ENCODE assay signal across 8 cellular contexts in the genomic region with DNA sequence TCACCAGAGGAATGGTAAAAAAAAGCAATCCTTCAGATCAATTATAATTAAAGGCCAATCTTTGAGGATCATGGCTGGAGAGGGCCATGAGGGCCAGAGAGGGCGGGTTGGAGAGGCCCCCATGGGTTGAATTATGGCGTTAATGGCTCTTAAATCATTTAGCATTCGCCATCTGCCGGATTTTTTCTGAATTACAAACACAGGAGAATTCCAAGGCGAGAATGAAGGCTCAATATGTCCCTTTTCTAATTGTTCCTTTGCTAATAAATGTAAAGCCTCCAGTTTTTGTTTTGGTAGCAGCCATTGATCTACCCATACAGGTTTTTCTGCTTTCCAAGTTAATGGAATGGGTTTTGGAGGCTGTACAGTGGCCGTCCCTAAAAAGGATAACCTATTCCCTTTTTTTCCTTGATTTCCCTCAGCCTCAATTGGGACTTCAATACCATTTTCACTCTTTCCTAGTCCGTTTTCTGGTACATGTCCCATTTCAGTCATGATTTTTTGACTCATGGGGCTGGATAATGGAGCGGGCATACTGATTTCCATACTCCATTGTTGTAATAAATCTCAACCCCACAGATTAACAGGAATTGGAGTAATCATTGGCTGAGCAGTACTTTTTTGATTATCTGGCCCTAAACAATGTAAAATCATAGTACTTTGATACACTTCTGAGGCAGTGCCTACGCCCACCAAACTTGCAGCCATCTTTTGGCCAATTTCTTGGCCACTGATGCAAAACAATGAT. TPM values are rescaled to one million over a fixed set of nuclear protein-coding genes. Genes with fewer than 3 reads are reported as not detected.
A peak's percentile ranks its signal among the peaks of the same experiment; 100 is the strongest.
DNase-seq lines count a peak whose midpoint lies in the region; ATAC-seq and TF ChIP-seq lines count a peak whose summit lies in the region.

No MANE protein-coding gene starts in this region.

- H3K4me1 ChIP-seq in right atrium auricular region (peaks cover 0 to 19% of the 10 kb centered on the region in 2 donors), PC-9 (replicated peaks; ENCODE audit: insufficient read depth) (no peaks in the 10 kb centered on the region)

- no peaks in the 10 kb centered on the region for H3K9me2 ChIP-seq in PC-9 (ENCODE audit: insufficient read depth)

- intact Hi-C loops in Right ventricle myocardium superior (cut with DNase I): no loop called here
- intact Hi-C loops in PC-9 (cut with micrococcal nuclease; ENCODE audit: unreplicated experiment): no loop called here

- H3K4me3 ChIP-seq in right atrium auricular region: no peak overlapping the region
- no peak overlapping the region for H3K4me3 ChIP-seq in PC-9
- H3K4me3 ChIP-seq in fibroblast of villous mesenchyme (ENCODE audit: low read depth, low read length): no peak overlapping the region

- no peaks in the 10 kb centered on the region for H3K9me3 ChIP-seq in right atrium auricular region
- no peaks in the 10 kb centered on the region for H3K9me3 ChIP-seq in PC-9 (ENCODE audit: insufficient read depth, low read depth)

- ATAC-seq in Right ventricle myocardium superior (ENCODE audit: poor library complexity) (no peak), GM18502 (IDR thresholded peaks at IDR 0.05; ENCODE audit: poor library complexity, unreplicated experiment) (no peak), HG02623 (IDR thresholded peaks at IDR 0.05; ENCODE audit: unreplicated experiment) (no peak)

- H3F3A ChIP-seq in PC-9 (ENCODE audit: insufficient read depth, low read depth): peaks cover 9% of the 10 kb centered on the region; the same call in 1 of the 2 replicates

- no peak overlapping the region for H3K4me2 ChIP-seq in PC-9

- H3K27ac ChIP-seq in right atrium auricular region (no peak overlapping the region), PC-9 (no peak overlapping the region)

- H3K79me2 ChIP-seq in PC-9 (ENCODE audit: low read depth): no peaks in the 10 kb centered on the region

- H3K27me3 ChIP-seq in right atrium auricular region (no peaks in the 10 kb centered on the region), PC-9 (ENCODE audit: insufficient read depth, low read depth) (peaks cover 17% of the 10 kb centered on the region)

- CTCF ChIA-PET in PC-9 (lab: Charles Lee): interaction anchor here (0.5 kb wide), 1 partner anchor 54 kb away, joined by 6 read pairs; no protein-coding TSS in a partner anchor

- POLR2A ChIA-PET in PC-9 (lab: Charles Lee; ENCODE audit: unreplicated experiment): interaction anchor here (0.7 kb wide), 1 partner anchor 432 kb away, joined by 4 read pairs; no protein-coding TSS in a partner anchor

- DNase-seq in right atrium auricular region (ENCODE audit: low spot score) (no peak), Right ventricle myocardium superior (no peak), PC-9 (no peak), fibroblast of villous mesenchyme (ENCODE audit: low read depth) (no peak), NCI-H524 treated with DMSO at 0.1 percent for 48 hours (lab: John Stamatoyannopoulos, UW) (no peak)
- no peak for DNase-seq in stimulated activated CD4-positive, alpha-beta T cell treated with anti-CD3 and anti-CD28 coated beads, Interleukin-15, amount 100 ng/mL, for 24 hours

- H3K36me3 ChIP-seq in right atrium auricular region (no peaks in the 10 kb centered on the region), PC-9 (ENCODE audit: low read depth) (no peaks in the 10 kb centered on the region)

- no TSS peak for BruUV-seq in PC-9 (replicated peaks; lab: Mats Ljungman, UMichigan)

- H4K20me1 ChIP-seq in PC-9 (ENCODE audit: insufficient read depth): no peaks in the 10 kb centered on the region

- H2AFZ ChIP-seq in PC-9: no peak overlapping the region

- peak; percentile 20 to 60 for TF ChIP-seq CTCF in right atrium auricular region (IDR thresholded peaks at IDR 0.05)
- peak; percentile 74; the same call in 1 of the 2 replicates for TF ChIP-seq CTCF in PC-9 (conservative IDR thresholded peaks at IDR 0.05)
- TF ChIP-seq CTCF in fibroblast of villous mesenchyme (IDR thresholded peaks at IDR 0.05; ENCODE audit: insufficient read depth, low read depth, low read length): peak; percentile 41

RNA-seq across cellular contexts. Expression of a gene that starts 6.7 kb away (rescaled TPM):
- total RNA-seq in right atrium auricular region (100 to 1,000 TPM; 123 to 148 TPM), Right ventricle myocardium superior (70.9 TPM), PC-9 (2021) (83.6 and 124 TPM in 2 replicates), fibroblast of villous mesenchyme (33.5 and 39.7 TPM in 2 replicates)

RNA-seq across cellular contexts. Expression of a gene that starts 11.7 kb away (rescaled TPM):
- total RNA-seq in right atrium auricular region (1 to 10 TPM; 2.3 to 2.5 TPM), Right ventricle myocardium superior (1.5 TPM), PC-9 (2021) (3.6 and 5.3 TPM in 2 replicates), fibroblast of villous mesenchyme (0.32 and 0.43 TPM in 2 replicates)

RNA-seq across cellular contexts. Expression of a gene that starts 20.1 kb away (rescaled TPM):
- total RNA-seq in right atrium auricular region (1 to 10 TPM in 1 of 2 donors, under 1 TPM in 1; 0.63 to 1.4 TPM), Right ventricle myocardium superior (not detected), PC-9 (2021) (not detected in 2 replicates), fibroblast of villous mesenchyme (not detected in 2 replicates)

RNA-seq across cellular contexts. Expression of a gene that starts 23.3 kb away (rescaled TPM):
- total RNA-seq in right atrium auricular region (10 to 100 TPM; 48.4 to 61.7 TPM), Right ventricle myocardium superior (68.0 TPM), PC-9 (2021) (116 and 136 TPM in 2 replicates), fibroblast of villous mesenchyme (69.6 and 72.1 TPM in 2 replicates)

RNA-seq across cellular contexts. Expression of a gene that starts 26.4 kb away (rescaled TPM):
- total RNA-seq in right atrium auricular region (not detected), Right ventricle myocardium superior (not detected), PC-9 (2021) (not detected in 2 replicates), fibroblast of villous mesenchyme (not detected in 2 replicates)
